In the genomic region with DNA sequence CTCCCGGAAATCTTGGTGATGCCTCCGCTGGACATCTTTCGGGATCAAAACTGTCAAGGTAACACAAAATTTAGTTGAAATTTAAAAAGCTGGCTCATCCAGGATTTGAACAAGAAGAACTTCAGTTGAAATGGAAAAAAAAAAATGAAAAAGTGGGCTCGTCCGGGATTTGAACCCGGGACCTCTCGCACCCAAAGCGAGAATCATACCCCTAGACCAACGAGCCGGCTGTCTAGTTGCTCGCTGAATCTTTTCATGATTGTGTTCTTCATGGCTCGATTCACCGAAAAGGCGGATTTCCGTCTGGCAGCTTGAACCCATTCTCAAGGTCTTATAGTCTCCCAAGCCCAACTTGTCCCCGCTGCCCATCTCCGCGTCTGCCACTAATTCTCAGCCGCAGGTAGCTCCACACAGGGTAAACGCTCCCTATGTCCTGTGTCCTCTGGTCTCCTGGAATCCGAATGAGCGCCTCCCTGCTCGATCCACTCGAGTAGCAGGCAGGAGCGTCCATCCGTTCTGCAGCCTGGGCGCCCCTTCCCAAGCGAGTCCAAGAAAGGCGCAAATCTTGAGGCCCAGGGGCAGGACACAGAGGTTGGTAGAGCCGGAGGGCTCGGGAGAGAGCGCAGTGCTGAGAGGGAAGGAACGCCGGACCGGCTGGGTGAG, we compare ENCODE assay signal across 8 cellular contexts. TPM values are rescaled to one million over a fixed set of nuclear protein-coding genes. Genes with fewer than 3 reads are reported as not detected.
DNase-seq lines count a peak whose midpoint lies in the region; ATAC-seq and TF ChIP-seq lines count a peak whose summit lies in the region.

No MANE protein-coding gene starts in this region.

- H3K9me3 Mint-ChIP-seq in activated CD4-positive, alpha-beta T cell treated with anti-CD3 and anti-CD28 coated beads, Interleukin-2, amount 10 ng/mL, durations not matched to agents 7 days and 5 days = no peaks in the 10 kb centered on the region

- peak; percentile 78 for DNase-seq in activated CD4-positive, alpha-beta T cell treated with anti-CD3 and anti-CD28 coated beads, Interleukin-2, amount 10 ng/mL, durations not matched to agents 7 days and 5 days
- peak; percentile 63 to 65 (median 64) for DNase-seq in effector memory CD4-positive, alpha-beta T cell
- DNase-seq in mucosa of descending colon (peak; percentile 76 to 88 (median 78)), NCI-H1436 treated with DMSO at 0.1 percent for 48 hours (lab: John Stamatoyannopoulos, UW) (no peak), DMS114 treated with DMSO at 0.1 percent for 48 hours (lab: John Stamatoyannopoulos, UW; ENCODE audit: unreplicated experiment) (no peak)
- DNase-seq in stimulated activated CD8-positive, alpha-beta memory T cell treated with anti-CD3 and anti-CD28 coated beads, Interleukin-7, amount 100 ng/mL, for 24 hours (ENCODE audit: low read depth) = peak; percentile 79

- intact Hi-C loops in mucosa of descending colon (cut with DNase I, micrococcal nuclease) = loop anchor here in 1 of 2 donors (2.0 kb wide), 1 partner anchor 34 kb away; the partner anchor contains the start of gene TRIM41

- H3K4me3 ChIP-seq in effector memory CD4-positive, alpha-beta T cell (ENCODE audit: insufficient read depth, low read depth, low read length, poor library complexity, severe bottlenecking) = peak overlapping the region; percentile 97
- H3K4me3 ChIP-seq in mucosa of descending colon = peak overlapping the region; percentile 51

- H3K4me3 Mint-ChIP-seq in activated CD4-positive, alpha-beta T cell treated with anti-CD3 and anti-CD28 coated beads, Interleukin-2, amount 10 ng/mL, durations not matched to agents 7 days and 5 days = peak overlapping the region; percentile 84

- CTCF ChIA-PET in activated CD4-positive, alpha-beta T cell treated with anti-CD3 and anti-CD28 coated beads, Interleukin-2, amount 10 ng/mL, durations not matched to agents 7 days and 5 days (lab: Charles Lee) = interaction anchor here (0.6 to 8.3 kb wide), 9 partner anchors 9 to 322 kb away, joined by 3 to 90 read pairs (median 9); partner anchors contain the start of gene TRIM7

- H3K4me1 Mint-ChIP-seq in activated CD4-positive, alpha-beta T cell treated with anti-CD3 and anti-CD28 coated beads, Interleukin-2, amount 10 ng/mL, durations not matched to agents 7 days and 5 days = peaks cover 63% of the 10 kb centered on the region

- H3K27ac Mint-ChIP-seq in activated CD4-positive, alpha-beta T cell treated with anti-CD3 and anti-CD28 coated beads, Interleukin-2, amount 10 ng/mL, durations not matched to agents 7 days and 5 days = peak overlapping the region; percentile 92

- TF ChIP-seq CTCF in mucosa of descending colon (IDR thresholded peaks at IDR 0.05) = no peak

- no peaks in the 10 kb centered on the region for H3K9me3 ChIP-seq in effector memory CD4-positive, alpha-beta T cell (ENCODE audit: control insufficient read depth, low read length)
- H3K9me3 ChIP-seq in mucosa of descending colon = no peaks in the 10 kb centered on the region

- peaks cover 2% of the 10 kb centered on the region for H3K27me3 Mint-ChIP-seq in activated CD4-positive, alpha-beta T cell treated with anti-CD3 and anti-CD28 coated beads, Interleukin-2, amount 10 ng/mL, durations not matched to agents 7 days and 5 days

- no peaks in the 10 kb centered on the region for H3K27me3 ChIP-seq in effector memory CD4-positive, alpha-beta T cell (replicated peaks; ENCODE audit: control insufficient read depth, insufficient read depth, low read length, poor library complexity, severe bottlenecking)

- ATAC-seq in HG03378 (IDR thresholded peaks at IDR 0.05; ENCODE audit: unreplicated experiment) = peak; percentile 18
- ATAC-seq in mucosa of descending colon = peak; percentile 13
- no peak for ATAC-seq in HG03460 (IDR thresholded peaks at IDR 0.05; ENCODE audit: unreplicated experiment)

- H3K27ac ChIP-seq in effector memory CD4-positive, alpha-beta T cell (ENCODE audit: insufficient read depth, low read length, poor library complexity, severe bottlenecking) = peak overlapping the region; percentile 64

- H3K4me1 ChIP-seq in effector memory CD4-positive, alpha-beta T cell (ENCODE audit: control insufficient read depth, insufficient read depth, low read length, poor library complexity, severe bottlenecking) = peaks cover 10% of the 10 kb centered on the region
- peaks cover 7% of the 10 kb centered on the region for H3K4me1 ChIP-seq in mucosa of descending colon (ENCODE audit: low read depth)

- POLR2A ChIA-PET in activated CD4-positive, alpha-beta T cell treated with anti-CD3 and anti-CD28 coated beads, Interleukin-2, amount 10 ng/mL, durations not matched to agents 7 days and 5 days (lab: Charles Lee) = interaction anchor here (0.6 to 1.1 kb wide), 2 partner anchors 15 to 73 kb away, joined by 3 to 5 read pairs; no protein-coding TSS in a partner anchor

- no peaks in the 10 kb centered on the region for H3K36me3 ChIP-seq in effector memory CD4-positive, alpha-beta T cell (ENCODE audit: control insufficient read depth, insufficient read depth, low read length)
- H3K36me3 ChIP-seq in mucosa of descending colon (ENCODE audit: low read depth) = no peaks in the 10 kb centered on the region

- H3K36me3 Mint-ChIP-seq in activated CD4-positive, alpha-beta T cell treated with anti-CD3 and anti-CD28 coated beads, Interleukin-2, amount 10 ng/mL, durations not matched to agents 7 days and 5 days (ENCODE audit: low read depth) = peaks cover 3% of the 10 kb centered on the region

RNA-seq across cellular contexts. Expression of gene TRIM7, which starts 16.2 kb away (rescaled TPM):
- total RNA-seq in activated CD4-positive, alpha-beta T cell treated with anti-CD3 and anti-CD28 coated beads, Interleukin-2, amount 10 ng/mL, durations not matched to agents 7 days and 5 days = under 1 TPM; 0.29 to 0.84 TPM
- total RNA-seq in mucosa of descending colon = 1 to 10 TPM; 1.5 to 3.9 (median 3.2) TPM

RNA-seq across cellular contexts. Expression of gene TRIM41, which starts 34.2 kb away (rescaled TPM):
- total RNA-seq in activated CD4-positive, alpha-beta T cell treated with anti-CD3 and anti-CD28 coated beads, Interleukin-2, amount 10 ng/mL, durations not matched to agents 7 days and 5 days = 10 to 100 TPM; 34.7 to 36.9 TPM
- total RNA-seq in mucosa of descending colon = 10 to 100 TPM; 25.6 to 34.0 (median 27.6) TPM

RNA-seq across cellular contexts. Expression of gene OR2V2, which starts 41.4 kb away (rescaled TPM):
- not detected for total RNA-seq in activated CD4-positive, alpha-beta T cell treated with anti-CD3 and anti-CD28 coated beads, Interleukin-2, amount 10 ng/mL, durations not matched to agents 7 days and 5 days
- not detected for total RNA-seq in mucosa of descending colon

RNA-seq across cellular contexts. Expression of gene RACK1, which starts 54.9 kb away (rescaled TPM):
- 1,000 to 10,000 TPM; 1,823 to 2,207 TPM for total RNA-seq in activated CD4-positive, alpha-beta T cell treated with anti-CD3 and anti-CD28 coated beads, Interleukin-2, amount 10 ng/mL, durations not matched to agents 7 days and 5 days
- 1,000 to 10,000 TPM; 1,078 to 1,367 (median 1,218) TPM for total RNA-seq in mucosa of descending colon

RNA-seq across cellular contexts. Expression of gene OR2V1, which starts 57.9 kb away (rescaled TPM):
- total RNA-seq in activated CD4-positive, alpha-beta T cell treated with anti-CD3 and anti-CD28 coated beads, Interleukin-2, amount 10 ng/mL, durations not matched to agents 7 days and 5 days = not detected
- total RNA-seq in mucosa of descending colon = not detected

Comparison
In these comparisons a context has a peak if more than half of its experiments do, and no peak if none do; other contexts are left out.
1. DNase-seq: peak in activated CD4-positive, alpha-beta T cell treated with anti-CD3 and anti-CD28 coated beads, Interleukin-2, amount 10 ng/mL, durations not matched to agents 7 days and 5 days (single experiment), effector memory CD4-positive, alpha-beta T cell (3 of 3), mucosa of descending colon (3 of 3) and stimulated activated CD8-positive, alpha-beta memory T cell treated with anti-CD3 and anti-CD28 coated beads, Interleukin-7, amount 100 ng/mL, for 24 hours (single experiment); none in NCI-H1436 treated with DMSO at 0.1 percent for 48 hours (single experiment) and DMS114 treated with DMSO at 0.1 percent for 48 hours (single experiment).